15 cellular contexts compared by ENCODE assay signal in genomic region chr6:90190752-90191393, GRCh38.
DNase-seq lines count a peak whose midpoint lies in the region; ATAC-seq and TF ChIP-seq lines count a peak whose summit lies in the region.
"Had no signal": no experiment of that assay in that cellular context is flagged by ENCODE, and none has a peak within 500 bp of the region (broad histone marks: within the 10 kb centered on the region; RNA-seq: fewer than 3 reads in every experiment).

No MANE protein-coding gene starts in this region.

- no peak for TF ChIP-seq RAD21 in IMR-90 (IDR thresholded peaks at IDR 0.05; ENCODE audit: low read length)

- H3K27ac ChIP-seq in IMR-90 (ENCODE audit: insufficient read depth, low read length) = no peak overlapping the region

- no peak overlapping the region for H3K4ac ChIP-seq in IMR-90 (ENCODE audit: low read depth, low read length)

- H3K27ac Mint-ChIP-seq in activated naive CD4-positive, alpha-beta T cell treated with anti-CD3 and anti-CD28 coated beads, Interleukin-2, amount 50 U/mL, for 24 hours = peak overlapping the region; percentile 94
- peak overlapping the region; percentile 86 for H3K27ac Mint-ChIP-seq in activated naive CD8-positive, alpha-beta T cell treated with anti-CD3 and anti-CD28 coated beads for 36 hours
- H3K27ac Mint-ChIP-seq in natural killer cell = peak overlapping the region in 1 of 2 donors; percentile 56

- TF ChIP-seq CTCF in IMR-90 (conservative IDR thresholded peaks at IDR 0.05; ENCODE audit: low read depth, low read length) (no peak), natural killer cell (IDR thresholded peaks at IDR 0.05) (no peak)

- peaks cover 89% of the 10 kb centered on the region for H3K4me1 Mint-ChIP-seq in activated naive CD4-positive, alpha-beta T cell treated with anti-CD3 and anti-CD28 coated beads, Interleukin-2, amount 50 U/mL, for 24 hours
- peaks cover 84% of the 10 kb centered on the region for H3K4me1 Mint-ChIP-seq in activated naive CD8-positive, alpha-beta T cell treated with anti-CD3 and anti-CD28 coated beads for 36 hours
- peaks cover 25 to 27% of the 10 kb centered on the region in 2 donors for H3K4me1 Mint-ChIP-seq in natural killer cell

- H3K18ac ChIP-seq in IMR-90 (ENCODE audit: low read depth, low read length) = 0 out of 2 replicates have a peak overlapping the region, but pooled peaks have one; percentile 41

- no peaks in the 10 kb centered on the region for H3K9me3 ChIP-seq in IMR-90 (ENCODE audit: control insufficient read depth, insufficient read depth, low read length)

- in situ Hi-C loops in IMR-90 (cut with MboI; ENCODE audit: low sequenced_read_pairs) = no loop called here

- H3K27me3 Mint-ChIP-seq in activated naive CD4-positive, alpha-beta T cell treated with anti-CD3 and anti-CD28 coated beads, Interleukin-2, amount 50 U/mL, for 24 hours = no peaks in the 10 kb centered on the region
- H3K27me3 Mint-ChIP-seq in activated naive CD8-positive, alpha-beta T cell treated with anti-CD3 and anti-CD28 coated beads for 36 hours = no peaks in the 10 kb centered on the region
- peaks cover 0 to 2% of the 10 kb centered on the region in 2 donors for H3K27me3 Mint-ChIP-seq in natural killer cell (ENCODE audit: low read depth in 2 of 2)

- intact Hi-C loops in IMR-90 (cut with micrococcal nuclease) = no loop called here
- intact Hi-C loops in natural killer cell (cut with micrococcal nuclease) = no loop called here

- peak overlapping the region; percentile 74 for H3K4me3 Mint-ChIP-seq in activated naive CD4-positive, alpha-beta T cell treated with anti-CD3 and anti-CD28 coated beads, Interleukin-2, amount 50 U/mL, for 24 hours
- H3K4me3 Mint-ChIP-seq in activated naive CD8-positive, alpha-beta T cell treated with anti-CD3 and anti-CD28 coated beads for 36 hours = peak overlapping the region; percentile 46
- no peak overlapping the region for H3K4me3 Mint-ChIP-seq in natural killer cell

- H2AK9ac ChIP-seq in IMR-90 (replicated peaks; ENCODE audit: low read depth, low read length, poor library complexity) = no peak overlapping the region

- H2AK5ac ChIP-seq in IMR-90 (ENCODE audit: low read depth, low read length) = no peak overlapping the region

- H3K4me3 ChIP-seq in IMR-90 (ENCODE audit: insufficient read depth, low read depth, low read length) = no peak overlapping the region
- H3K4me3 ChIP-seq: smooth muscle cell had no signal

- no peak for DNase-seq in activated naive CD4-positive, alpha-beta T cell treated with anti-CD3 and anti-CD28 coated beads, Interleukin-2, amount 50 U/mL, for 16 hours
- DNase-seq in IMR-90 (no peak), cerebellum (ENCODE audit: low spot score) (no peak), epidermal melanocyte (ENCODE audit: insufficient read length, low spot score) (no peak), natural killer cell (no peak), KG1 (lab: John Stamatoyannopoulos, UW) (no peak)
- no peak for DNase-seq in activated naive CD8-positive, alpha-beta T cell treated with anti-CD3 and anti-CD28 coated beads for 36 hours
- DNase-seq: AML-193, DMS79, NCI-H2171 treated with DMSO at 0.1 percent for 48 hours, OCI-M1, posterior cingulate gyrus, substantia nigra had no signal

- no peak overlapping the region for H2BK15ac ChIP-seq in IMR-90 (ENCODE audit: low read depth, low read length)

- H3K9ac ChIP-seq in IMR-90 (ENCODE audit: low read depth, low read length) = no peak overlapping the region

- no peaks in the 10 kb centered on the region for H3K9me3 Mint-ChIP-seq in activated naive CD4-positive, alpha-beta T cell treated with anti-CD3 and anti-CD28 coated beads, Interleukin-2, amount 50 U/mL, for 24 hours
- H3K9me3 Mint-ChIP-seq in activated naive CD8-positive, alpha-beta T cell treated with anti-CD3 and anti-CD28 coated beads for 36 hours = peaks cover 4% of the 10 kb centered on the region
- H3K9me3 Mint-ChIP-seq in natural killer cell = no peaks in the 10 kb centered on the region

- no TSS peak for BruUV-seq in IMR-90 (replicated peaks; lab: Mats Ljungman, UMichigan)

- H3K4me2 ChIP-seq in IMR-90 (ENCODE audit: low read depth, low read length) = no peak overlapping the region
- H3K4me2 ChIP-seq: smooth muscle cell had no signal

- H3K27me3 ChIP-seq in IMR-90 (ENCODE audit: control insufficient read depth, insufficient read depth, low read length) = no peaks in the 10 kb centered on the region

- no peak overlapping the region for H2BK120ac ChIP-seq in IMR-90 (ENCODE audit: low read depth, low read length)

- H3K36me3 Mint-ChIP-seq in activated naive CD4-positive, alpha-beta T cell treated with anti-CD3 and anti-CD28 coated beads, Interleukin-2, amount 50 U/mL, for 24 hours = peaks cover 21% of the 10 kb centered on the region
- peaks cover 37% of the 10 kb centered on the region for H3K36me3 Mint-ChIP-seq in activated naive CD8-positive, alpha-beta T cell treated with anti-CD3 and anti-CD28 coated beads for 36 hours
- H3K36me3 Mint-ChIP-seq in natural killer cell = no peaks in the 10 kb centered on the region

- no peak for TF ChIP-seq POLR2A in IMR-90 (IDR thresholded peaks at IDR 0.05; ENCODE audit: low read depth, low read length)

- H4K8ac ChIP-seq in IMR-90 (ENCODE audit: low read depth in 2 of 2, low read length in 2 of 2) = peak overlapping the region in 1 of 2 experiments; percentile 6; a peak in 2 of 4 replicates

- no peak overlapping the region for H3K23ac ChIP-seq in IMR-90 (ENCODE audit: low read depth, low read length)

- H3K14ac ChIP-seq in IMR-90 (replicated peaks; ENCODE audit: low read depth, low read length) = 0 out of 2 replicates have a peak overlapping the region, but pooled peaks have one; percentile 42

- H2BK5ac ChIP-seq in IMR-90 (ENCODE audit: low read depth, low read length, poor library complexity, severe bottlenecking) = no peak overlapping the region

- dilution Hi-C loops in IMR-90 (cut with HindIII; ENCODE audit: low sequenced_read_pairs, unreplicated experiment) = no loop called here

- no peak overlapping the region for H4K5ac ChIP-seq in IMR-90 (ENCODE audit: low read depth, low read length)

- no peak overlapping the region for H3K56ac ChIP-seq in IMR-90 (ENCODE audit: extremely low read depth, insufficient read depth, low read length)

- no peak for ATAC-seq in IMR-90 (ENCODE audit: low read depth)
- no peak for ATAC-seq in natural killer cell

- peak overlapping the region; percentile 8; the same call in 1 of the 2 replicates for H2BK20ac ChIP-seq in IMR-90 (ENCODE audit: low read depth, low read length)

- no peaks in the 10 kb centered on the region for H4K20me1 ChIP-seq in IMR-90 (ENCODE audit: insufficient read depth, low read length)

- CTCF ChIA-PET in IMR-90 (lab: Yijun Ruan, JAX) = no interaction called here

- H3K36me3 ChIP-seq in IMR-90 (ENCODE audit: control insufficient read depth, insufficient read depth, low read length) = no peaks in the 10 kb centered on the region

- no CpG with 5 or more reads among the region's 5 CpGs for WGBS in IMR-90 (ENCODE audit: extremely low coverage in 2 of 2, insufficient read length in 1 of 2), 2 experiments

- POLR2A ChIA-PET in IMR-90 (lab: Charles Lee; ENCODE audit: unreplicated experiment) = no interaction called here

- no peak overlapping the region for H4K91ac ChIP-seq in IMR-90 (ENCODE audit: insufficient read depth, low read depth, low read length)

- H3K4me1 ChIP-seq in IMR-90 (ENCODE audit: control insufficient read depth, insufficient read depth, low read length) = peaks cover 7% of the 10 kb centered on the region

- H2AFZ ChIP-seq in IMR-90 (replicated peaks; ENCODE audit: low read length, poor library complexity) = no peak overlapping the region

- H3K79me1 ChIP-seq in IMR-90 (ENCODE audit: low read depth in 1 of 2, low read length in 2 of 2) = no peaks in the 10 kb centered on the region

- peaks cover 3% of the 10 kb centered on the region for H3K9me1 ChIP-seq in IMR-90 (ENCODE audit: insufficient read depth, low read length)

TF ChIP-seq in IMR-90, 13 proteins besides CTCF, POLR2A, EP300 and RAD21:
- TF ChIP-seq RCOR1 (IDR thresholded peaks at IDR 0.05; ENCODE audit: insufficient replicate concordance, low read length) (no peak), BHLHE40 (IDR thresholded peaks at IDR 0.05; ENCODE audit: low read depth, low read length) (no peak), MAZ (IDR thresholded peaks at IDR 0.05; ENCODE audit: borderline replicate concordance, low read depth, low read length) (no peak), FOS (IDR thresholded peaks at IDR 0.05; ENCODE audit: low read depth, low read length) (no peak), NFE2L2 (IDR thresholded peaks at IDR 0.05; ENCODE audit: low read depth, low read length) (no peak), MAFK (IDR thresholded peaks at IDR 0.05; ENCODE audit: low read depth, low read length) (no peak)
